Comparison of ENCODE assay signal across 8 cellular contexts in genomic region chr5:72307968-72308852, GRCh38. TPM values are rescaled to one million over a fixed set of nuclear protein-coding genes. Genes with fewer than 3 reads are reported as not detected.
DNase-seq lines count a peak whose midpoint lies in the region; ATAC-seq and TF ChIP-seq lines count a peak whose summit lies in the region.

No MANE protein-coding gene starts in this region.

- H3K27me3 ChIP-seq in BLaER1 = no peaks in the 10 kb centered on the region

- H3K4me3 ChIP-seq in BLaER1 (peak overlapping the region; percentile 89), choroid plexus epithelial cell (ENCODE audit: low read depth, low read length) (peak overlapping the region; percentile 89)

- H3K4me1 ChIP-seq in BLaER1 = peaks cover 33% of the 10 kb centered on the region

- H3K27me3 Mint-ChIP-seq in activated CD4-positive, alpha-beta T cell treated with anti-CD3 and anti-CD28 coated beads for 36 hours = no peaks in the 10 kb centered on the region

- intact Hi-C loops in activated CD4-positive, alpha-beta T cell treated with anti-CD3 and anti-CD28 coated beads for 36 hours (cut with DNase I, micrococcal nuclease) = loop anchor here (1.0 to 10.0 kb wide), 10 partner anchors 12 to 1257 kb away; partner anchors contain the start of genes BDP1 (in 2 of the 2), MCCC2 (in 2 of the 2), MRPS27 (in 2 of the 2) and PTCD2 (in 2 of the 2)

- H3K4me2 ChIP-seq in BLaER1 = peak overlapping the region; percentile 90

- no peaks in the 10 kb centered on the region for H3K9me3 ChIP-seq in BLaER1

- H3K4me1 Mint-ChIP-seq in activated CD4-positive, alpha-beta T cell treated with anti-CD3 and anti-CD28 coated beads for 36 hours = peaks cover 28% of the 10 kb centered on the region

- POLR2A ChIA-PET in activated CD4-positive, alpha-beta T cell treated with anti-CD3 and anti-CD28 coated beads for 36 hours (lab: Charles Lee) = interaction anchor here (0.5 to 1.4 kb wide), 5 partner anchors 10 to 453 kb away, joined by 3 to 10 read pairs (median 5); partner anchors contain the start of genes MRPS27 and PTCD2

- peak overlapping the region; percentile 96 for H3K27ac Mint-ChIP-seq in activated CD4-positive, alpha-beta T cell treated with anti-CD3 and anti-CD28 coated beads for 36 hours

- no peaks in the 10 kb centered on the region for H4K20me1 ChIP-seq in BLaER1

- TF ChIP-seq CTCF in choroid plexus epithelial cell (conservative IDR thresholded peaks at IDR 0.05; ENCODE audit: low read depth, low read length) = peak; percentile 72

- CTCF ChIA-PET in activated CD4-positive, alpha-beta T cell treated with anti-CD3 and anti-CD28 coated beads for 36 hours (lab: Charles Lee) = interaction anchor here (0.7 to 3.0 kb wide), 15 partner anchors 9 to 526 kb away, joined by 3 to 39 read pairs (median 3); partner anchors contain the start of genes MRPS27 and PTCD2

- H3K27ac ChIP-seq in BLaER1 = peak overlapping the region; percentile 95

- H3K9me3 Mint-ChIP-seq in activated CD4-positive, alpha-beta T cell treated with anti-CD3 and anti-CD28 coated beads for 36 hours (ENCODE audit: low read depth) = no peaks in the 10 kb centered on the region

- peaks cover 35% of the 10 kb centered on the region for H3K36me3 Mint-ChIP-seq in activated CD4-positive, alpha-beta T cell treated with anti-CD3 and anti-CD28 coated beads for 36 hours (ENCODE audit: low read depth)

- peak overlapping the region; percentile 95 for H3K9ac ChIP-seq in BLaER1

- H3K36me3 ChIP-seq in BLaER1 = peaks cover 44% of the 10 kb centered on the region

- peak overlapping the region; percentile 86 for H3K4me3 Mint-ChIP-seq in activated CD4-positive, alpha-beta T cell treated with anti-CD3 and anti-CD28 coated beads for 36 hours

- peak; percentile 91 for ATAC-seq in HG03439 (IDR thresholded peaks at IDR 0.05; ENCODE audit: unreplicated experiment)
- peak; percentile 99 for ATAC-seq in activated CD4-positive, alpha-beta T cell treated with anti-CD3 and anti-CD28 coated beads for 36 hours

- DNase-seq in GM19238 (ENCODE audit: insufficient read length, low spot score) (peak; percentile 87), NCI-H460 (ENCODE audit: extremely low read depth, low read depth) (peak; percentile 96), choroid plexus epithelial cell (ENCODE audit: low read depth) (peak; percentile 99), kidney tubule cell (ENCODE audit: low spot score) (peak; percentile 98)
- peak; percentile 97 for DNase-seq in activated CD4-positive, alpha-beta T cell treated with anti-CD3 and anti-CD28 coated beads for 36 hours
- peak; percentile 82 to 86 for DNase-seq in stimulated activated CD4-positive, alpha-beta T cell treated with anti-CD3 and anti-CD28 coated beads, Interleukin-1b, Interleukin-23, amount 100 ng/mL, for 1 hour (ENCODE audit: low read depth in 2 of 2)

RNA-seq across cellular contexts. Expression of gene MRPS27, which starts 11.8 kb away (rescaled TPM):
- total RNA-seq in NCI-H460 (2014; rRNA removed; shearing (Covaris generic)) = 123 and 139 TPM in 2 replicates
- 102 and 122 TPM in 2 replicates for polyA plus RNA-seq in NCI-H460 (2014; cell fraction: nucleus; rRNA removed)
- total RNA-seq in activated CD4-positive, alpha-beta T cell treated with anti-CD3 and anti-CD28 coated beads for 36 hours = 100 to 1,000 TPM in 1 of 2 experiments, 10 to 100 TPM in 1; 93.3 to 113 TPM

RNA-seq across cellular contexts. Expression of gene PTCD2, which starts 12.0 kb away (rescaled TPM):
- total RNA-seq in NCI-H460 (2014; rRNA removed; shearing (Covaris generic)) = 17.2 and 20.3 TPM in 2 replicates
- 17.7 and 21.8 TPM in 2 replicates for polyA plus RNA-seq in NCI-H460 (2014; cell fraction: nucleus; rRNA removed)
- 10 to 100 TPM; 10.4 to 14.1 TPM for total RNA-seq in activated CD4-positive, alpha-beta T cell treated with anti-CD3 and anti-CD28 coated beads for 36 hours

Comparison
In these comparisons a context has a peak if more than half of its experiments do, and no peak if none do; other contexts are left out.
1. Peak in every context shown above with its lines: DNase-seq, ATAC-seq, H3K4me3 ChIP-seq and H3K27ac ChIP-seq.